Comparison of ENCODE assay signal across 27 cellular contexts in the genomic region with DNA sequence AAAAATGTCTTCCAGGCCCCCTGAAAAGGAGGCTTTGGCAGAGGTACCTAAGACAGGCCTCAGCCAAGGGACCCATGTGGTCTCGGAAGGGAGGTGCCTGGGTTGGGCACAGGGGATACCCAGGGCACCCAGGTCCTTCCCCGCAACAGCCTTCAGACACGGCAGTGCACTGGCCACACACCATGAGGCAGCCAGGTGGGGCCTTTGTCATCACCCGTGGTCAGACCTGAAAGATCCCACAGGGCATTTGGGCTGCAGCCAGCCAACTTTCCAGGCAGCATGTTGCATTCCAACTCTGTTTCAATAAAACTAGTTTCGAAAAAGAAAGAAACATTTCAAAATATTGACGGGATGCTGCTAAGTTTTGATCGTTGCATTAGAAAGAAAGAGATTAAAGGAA.
"Had no signal": no experiment of that assay in that cellular context is flagged by ENCODE, and none has a peak within 500 bp of the region (broad histone marks: within the 10 kb centered on the region; RNA-seq: fewer than 3 reads in every experiment).

No MANE protein-coding gene starts in this region.

- DNase-seq: activated CD4-positive, alpha-beta T cell treated with anti-CD3 and anti-CD28 coated beads for 48 hours; activated CD4-positive, alpha-beta T cell treated with anti-CD3 and anti-CD28 coated beads, Interleukin-2, amount 50 U/mL, for 48 hours; activated CD4-positive, CD25-positive, alpha-beta regulatory T cell treated with anti-CD3 and anti-CD28 coated beads, Interleukin-2, amount 50 U/mL, for 72 hours; activated CD8-positive, alpha-beta memory T cell treated with anti-CD3 and anti-CD28 coated beads for 24 hours; activated effector memory CD4-positive, alpha-beta T cell treated with anti-CD3 and anti-CD28 coated beads, Interleukin-2, amount 50 U/mL, for 16 hours; activated naive CD4-positive, alpha-beta T cell treated with Interleukin-2 at 50 U/mL for 16 hours; activated naive CD8-positive, alpha-beta T cell treated with anti-CD3 and anti-CD28 coated beads, Interleukin-2, amount 50 U/mL, for 24 hours; activated T-cell treated with anti-CD3 and anti-CD28 coated beads, Interleukin-2, amount 50 U/mL, for 4 hours; amniotic stem cell; NCI-H1048; NCI-H1417 treated with DMSO at 0.1 percent for 48 hours; NCI-H1694; NCI-H2029; NCI-H2107; NCI-H2171 treated with DMSO at 0.1 percent for 48 hours; NCI-H345; NCI-H510A; NCI-H526 treated with DMSO at 0.1 percent for 48 hours; NCI-H82; NK-92 treated with Interleukin-12 subunit alpha and Interleukin-12 subunit beta, amount 100 ng/mL, for 24 hours; SHP77 treated with DMSO at 0.1 percent for 48 hours; T-helper 17 cell; T-helper 9 cell had no signal

- H3K4me3 ChIP-seq: ascending aorta had no signal

- H3K27ac ChIP-seq: ascending aorta had no signal

- H3K27me3 ChIP-seq: ascending aorta had no signal

- H3K36me3 ChIP-seq: ascending aorta had no signal

- FAIRE-seq: RCC 7860 had no signal

- ATAC-seq: activated naive CD4-positive, alpha-beta T cell treated with anti-CD3 and anti-CD28 coated beads, Interleukin-2, amount 50 U/mL, for 72 hours; activated naive CD8-positive, alpha-beta T cell treated with anti-CD3 and anti-CD28 coated beads, Interleukin-2, amount 50 U/mL, for 24 hours; activated T-cell treated with anti-CD3 and anti-CD28 coated beads, Interleukin-2, amount 50 U/mL, for 4 hours; T-helper 17 cell; WTC11 had no signal

- H3K9me3 ChIP-seq: ascending aorta had no signal
